8 cellular contexts compared by ENCODE assay signal in the genomic region with DNA sequence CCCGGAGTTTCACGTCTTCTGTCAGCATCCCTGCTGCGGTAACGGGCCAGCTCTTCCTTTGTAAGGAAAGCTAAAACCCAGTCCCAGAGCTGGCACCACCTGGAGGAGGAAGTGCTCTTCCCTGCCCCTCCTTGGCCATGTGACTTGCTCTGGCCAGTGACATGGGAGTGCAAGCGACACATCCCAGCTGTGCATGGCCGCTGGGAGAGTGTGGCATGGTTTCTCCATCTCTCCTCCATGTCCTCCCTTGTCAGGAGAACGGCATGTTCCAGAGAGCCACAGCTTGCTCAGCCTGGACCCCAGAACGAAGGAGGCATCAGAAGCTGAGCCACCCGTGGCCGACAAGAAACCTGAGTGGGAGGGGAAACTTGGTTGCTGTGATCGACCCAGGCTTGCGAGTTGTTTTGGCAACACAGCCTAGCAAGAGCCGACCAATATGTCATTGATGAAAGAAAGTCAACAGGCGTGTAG. TPM values are rescaled to one million over a fixed set of nuclear protein-coding genes. Genes with fewer than 3 reads are reported as not detected.
DNase-seq lines count a peak whose midpoint lies in the region; ATAC-seq, FAIRE-seq and TF ChIP-seq lines count a peak whose summit lies in the region.

No MANE protein-coding gene starts in this region.

- H3K79me2 ChIP-seq in HCT116 (ENCODE audit: insufficient read depth, low read length) (no peaks in the 10 kb centered on the region; the same call in 1 of the 2 replicates), HepG2 (ENCODE audit: insufficient read depth, low read length) (no peaks in the 10 kb centered on the region)

- peaks cover 43% of the 10 kb centered on the region for H3K4me1 Mint-ChIP-seq in activated CD4-positive, alpha-beta T cell treated with anti-CD3 and anti-CD28 coated beads, Interleukin-2, amount 10 ng/mL, durations not matched to agents 7 days and 5 days

- no peaks in the 10 kb centered on the region for H3K9me3 ChIP-seq in A549
- no peaks in the 10 kb centered on the region for H3K9me3 ChIP-seq in HCT116 (ENCODE audit: control insufficient read depth in 1 of 2, insufficient read depth in 1 of 2, low read depth in 1 of 2, low read length in 2 of 2)
- H3K9me3 ChIP-seq in HepG2 (ENCODE audit: low read length), result no peaks in the 10 kb centered on the region

- H3K9me2 ChIP-seq in HCT116 (ENCODE audit: insufficient read depth), result no peaks in the 10 kb centered on the region

- no peaks in the 10 kb centered on the region for H3K9me3 Mint-ChIP-seq in activated CD4-positive, alpha-beta T cell treated with anti-CD3 and anti-CD28 coated beads, Interleukin-2, amount 10 ng/mL, durations not matched to agents 7 days and 5 days

- TF ChIP-seq EP300 in A549 (IDR thresholded peaks at IDR 0.05) (no peak), HepG2 (IDR thresholded peaks at IDR 0.05; ENCODE audit: low read depth in 2 of 2, low read length in 2 of 2) (no peak), HepG2 (CRISPR knock-in tag; IDR thresholded peaks at IDR 0.05; ENCODE audit: borderline replicate concordance) (no peak)

- H3K4me3 ChIP-seq in A549 (no peak overlapping the region), HCT116 (replicated peaks in 1 of 2; ENCODE audit: low read depth in 1 of 2, low read length in 2 of 2) (no peak overlapping the region), HepG2 (replicated peaks in 1 of 3; ENCODE audit: insufficient read depth in 1 of 3, low read depth in 2 of 3, low read length in 3 of 3) (peak overlapping the region in 2 of 3 experiments; percentile 23 to 33; a peak in 4 of 6 replicates)

- POLR2A ChIA-PET in A549 (lab: Yijun Ruan, JAX), result no interaction called here
- POLR2A ChIA-PET in HCT116 (lab: Charles Lee), result no interaction called here
- POLR2A ChIA-PET in activated CD4-positive, alpha-beta T cell treated with anti-CD3 and anti-CD28 coated beads, Interleukin-2, amount 10 ng/mL, durations not matched to agents 7 days and 5 days (lab: Charles Lee), result no interaction called here
- POLR2A ChIA-PET in HepG2 (lab: Yijun Ruan, JAX), result interaction anchor here (0.9 to 2.7 kb wide), 5 partner anchors 37 to 58 kb away, joined by 3 to 21 read pairs (median 5); a partner anchor contains a TSS

- no peaks in the 10 kb centered on the region for H3K27me3 Mint-ChIP-seq in activated CD4-positive, alpha-beta T cell treated with anti-CD3 and anti-CD28 coated beads, Interleukin-2, amount 10 ng/mL, durations not matched to agents 7 days and 5 days

- DNase-seq in A549 (ENCODE audit: low read depth in 1 of 2, low spot score in 1 of 2), result peak in 1 of 2 experiments; percentile 20
- DNase-seq in HCT116 (ENCODE audit: low read depth, low spot score), result no peak
- peak; percentile 28 for DNase-seq in activated CD4-positive, alpha-beta T cell treated with anti-CD3 and anti-CD28 coated beads, Interleukin-2, amount 10 ng/mL, durations not matched to agents 7 days and 5 days
- DNase-seq in HepG2 (ENCODE audit: low spot score), result no peak
- DNase-seq in GM10266 (ENCODE audit: extremely low spot score), result no peak
- no peak for DNase-seq in cerebellar nuclear complex (lab: John Stamatoyannopoulos, UW)
- DNase-seq in OCI-M2 (lab: John Stamatoyannopoulos, UW; ENCODE audit: unreplicated experiment), result no peak

- no peaks in the 10 kb centered on the region for H4K20me1 ChIP-seq in HCT116 (ENCODE audit: insufficient read depth)
- H4K20me1 ChIP-seq in HepG2 (ENCODE audit: insufficient read depth, low read length), result no peaks in the 10 kb centered on the region

- peaks cover 4% of the 10 kb centered on the region for H3K36me3 Mint-ChIP-seq in activated CD4-positive, alpha-beta T cell treated with anti-CD3 and anti-CD28 coated beads, Interleukin-2, amount 10 ng/mL, durations not matched to agents 7 days and 5 days (ENCODE audit: low read depth)

- TF ChIP-seq CTCF in A549 (IDR thresholded peaks at IDR 0.05), result no peak
- no peak for TF ChIP-seq CTCF in HCT116 (IDR thresholded peaks at IDR 0.05 in 2 of 3, conservative IDR thresholded peaks at IDR 0.05 in 1 of 3; ENCODE audit: borderline replicate concordance in 1 of 3, insufficient read depth in 1 of 3, low read depth in 2 of 3, low read length in 2 of 3)
- TF ChIP-seq CTCF in HepG2 (CRISPR knock-in tag; IDR thresholded peaks at IDR 0.05), result no peak
- TF ChIP-seq CTCF in GM10266 (IDR thresholded peaks at IDR 0.05; ENCODE audit: control insufficient read depth, insufficient read depth, low read depth, missing control alignments), result no peak

- ATAC-seq in A549 (no peak), HCT116 (no peak), HepG2 (no peak), GM21529 (IDR thresholded peaks at IDR 0.05; ENCODE audit: unreplicated experiment) (no peak)

- peak overlapping the region; percentile 97 for H3K27ac Mint-ChIP-seq in activated CD4-positive, alpha-beta T cell treated with anti-CD3 and anti-CD28 coated beads, Interleukin-2, amount 10 ng/mL, durations not matched to agents 7 days and 5 days

- BruUV-seq in HCT116 (replicated peaks; lab: Mats Ljungman, UMichigan) (no TSS peak), HepG2 (replicated peaks; lab: Mats Ljungman, UMichigan) (no TSS peak)

- TF ChIP-seq POLR2A in A549 (IDR thresholded peaks at IDR 0.05; ENCODE audit: low read length) (no peak), HCT116 (IDR thresholded peaks at IDR 0.05; ENCODE audit: borderline replicate concordance, extremely low read depth, insufficient read depth, insufficient read length) (no peak), HepG2 (IDR thresholded peaks at IDR 0.05; ENCODE audit: insufficient read depth in 1 of 2, low read depth in 2 of 2, low read length in 2 of 2) (no peak)

- no peak overlapping the region for H2AFZ ChIP-seq in HCT116 (ENCODE audit: low read depth, low read length, poor library complexity, severe bottlenecking)
- H2AFZ ChIP-seq in HepG2 (ENCODE audit: low read length), result no peak overlapping the region

- in situ Hi-C loops in HepG2 (cut with HindIII; ENCODE audit: extremely low pct_ligation_motif_present, low pct_unique_long_range_greater_than_20kb), result no loop called here

- 79% methylated on average over 7 of the region's 14 CpGs for WGBS in A549 (ENCODE audit: missing lambda C conversion rate)
- WGBS in HepG2 (ENCODE audit: low lambda C conversion rate), result 31% methylated on average over 11 of the region's 14 CpGs

- H3K4me2 ChIP-seq in A549 (peak overlapping the region; percentile 1; the same call in 1 of the 3 replicates), HCT116 (ENCODE audit: low read length) (peak overlapping the region; percentile 42), HepG2 (ENCODE audit: low read depth, low read length) (peak overlapping the region; percentile 41)

- intact Hi-C loops in HCT116 (cut with micrococcal nuclease) (loop anchor here (10.0 kb wide), 1 partner anchor 1021 kb away; no protein-coding TSS in a partner anchor), HepG2 (cut with micrococcal nuclease; ENCODE audit: unreplicated experiment) (loop anchor here (10.0 kb wide), 1 partner anchor 51 kb away; a partner anchor contains a TSS)

- H3K27ac ChIP-seq in A549 (no peak overlapping the region), HCT116 (ENCODE audit: low read depth, low read length) (no peak overlapping the region), HepG2 (ENCODE audit: extremely low read length, insufficient read depth, low read length) (no peak overlapping the region)

- H3K4me3 Mint-ChIP-seq in activated CD4-positive, alpha-beta T cell treated with anti-CD3 and anti-CD28 coated beads, Interleukin-2, amount 10 ng/mL, durations not matched to agents 7 days and 5 days, result peak overlapping the region; percentile 91

- TF ChIP-seq RAD21 in A549 (conservative IDR thresholded peaks at IDR 0.05 in 1 of 2, IDR thresholded peaks at IDR 0.05 in 1 of 2) (no peak), HCT116 (IDR thresholded peaks at IDR 0.05; ENCODE audit: low read depth) (no peak), HepG2 (CRISPR knock-in tag; IDR thresholded peaks at IDR 0.05) (no peak)

- no peaks in the 10 kb centered on the region for H3K27me3 ChIP-seq in HCT116 (ENCODE audit: insufficient read depth, low read length)
- no peaks in the 10 kb centered on the region for H3K27me3 ChIP-seq in HepG2 (ENCODE audit: control insufficient read depth in 1 of 2, insufficient read depth in 2 of 2, low read length in 2 of 2)

- no peaks in the 10 kb centered on the region for H3K36me3 ChIP-seq in HCT116 (ENCODE audit: control insufficient read depth in 1 of 2, insufficient read depth in 2 of 2, low read length in 2 of 2)
- no peaks in the 10 kb centered on the region for H3K36me3 ChIP-seq in HepG2 (replicated peaks in 1 of 2; ENCODE audit: control insufficient read depth in 1 of 2, insufficient read depth in 2 of 2, low read length in 2 of 2)

- H3K4me1 ChIP-seq in A549 (peaks cover 12% of the 10 kb centered on the region), HCT116 (ENCODE audit: control insufficient read depth in 1 of 2, insufficient read depth in 2 of 2, low read length in 2 of 2) (peaks cover 4 to 31% of the 10 kb centered on the region in 2 experiments; a peak in 3 of 4 replicates), HepG2 (ENCODE audit: insufficient read depth, low read length) (peaks cover 68% of the 10 kb centered on the region)

- CTCF ChIA-PET in A549 (lab: Yijun Ruan, JAX), result interaction anchor here (0.8 to 2.3 kb wide), 4 partner anchors 10 to 35 kb away, joined by 3 to 6 read pairs (median 6); no protein-coding TSS in a partner anchor
- CTCF ChIA-PET in HCT116 (lab: Charles Lee), result no interaction called here
- CTCF ChIA-PET in activated CD4-positive, alpha-beta T cell treated with anti-CD3 and anti-CD28 coated beads, Interleukin-2, amount 10 ng/mL, durations not matched to agents 7 days and 5 days (lab: Charles Lee), result interaction anchor here (1.0 to 5.3 kb wide), 3 partner anchors 9 to 37 kb away, joined by 3 to 36 read pairs (median 12); no protein-coding TSS in a partner anchor
- CTCF ChIA-PET in HepG2 (lab: Yijun Ruan, JAX; ENCODE audit: low intra/inter-chr PET ratio, low total read pairs), result no interaction called here

- FAIRE-seq in A549 (lab: Jason Lieb, UNC) (no peak), HepG2 (lab: Jason Lieb, UNC) (no peak)

- RAD21 ChIA-PET in HCT116 (lab: Charles Lee; ENCODE audit: low non-redundant PET in 1 of 2, low total read pairs in 2 of 2, uncharacterized antibody in 2 of 2, unreplicated experiment in 2 of 2), result no interaction called here

- H3K9ac ChIP-seq in HCT116 (ENCODE audit: low read length) (no peak overlapping the region), HepG2 (ENCODE audit: insufficient read depth, low read depth, low read length) (no peak overlapping the region)

RNA-seq across cellular contexts. Expression of a gene that starts 2.7 kb away (rescaled TPM):
- polyA plus RNA-seq in A549 (2011; rRNA removed) (4.4 and 6.6 TPM in 2 replicates), A549 (2017; fragmentation: RNase III; extraction: RNeasy Plus Mini Kit Qiagen cat#74134 plus additional on column Dnase treatment) (14.7 to 17.4 TPM (median 16.4 TPM) in 3 replicates), HepG2 (2011; rRNA removed) (22.1 and 29.5 TPM in 2 replicates)
- 14.3 and 19.8 TPM in 2 replicates for polyA plus RNA-seq in A549 (2012; cell fraction: cytosol; rRNA removed)
- polyA plus RNA-seq in A549 (2012; cell fraction: nucleus; rRNA removed), result 29.8 and 31.3 TPM in 2 replicates
- polyA minus RNA-seq in A549 (2011; rRNA and poly(A)+ RNA removed), result 4.5 and 5.9 TPM in 2 replicates
- total RNA-seq in HCT116 (2021; ENCODE audit: unreplicated experiment) (32.2 TPM), HepG2 (2016; rRNA removed; fragmentation: Illumina TruSeq; extraction: Trizol) (14.1 and 16.8 TPM in 2 replicates)
- 17.5 and 17.8 TPM in 2 replicates for polyA plus RNA-seq in HCT116 (2012)
- total RNA-seq in activated CD4-positive, alpha-beta T cell treated with anti-CD3 and anti-CD28 coated beads, Interleukin-2, amount 10 ng/mL, durations not matched to agents 7 days and 5 days, result 10 to 100 TPM; 25.2 to 33.3 TPM
- 3.3 and 4.6 TPM in 2 replicates for total RNA-seq in HepG2 (2016; cell fraction: cytosol; rRNA removed; fragmentation: Illumina TruSeq; extraction: Trizol; ENCODE audit: low read depth)
- total RNA-seq in HepG2 (2016; cell fraction: insoluble cytoplasmic fraction; rRNA removed; fragmentation: Illumina TruSeq; extraction: Trizol), result 14.4 and 15.6 TPM in 2 replicates
- total RNA-seq in HepG2 (2016; cell fraction: membrane; rRNA removed; fragmentation: Illumina TruSeq; extraction: Trizol), result 9.8 and 9.9 TPM in 2 replicates
- total RNA-seq in HepG2 (2016; cell fraction: nucleus; rRNA removed; fragmentation: Illumina TruSeq; extraction: Trizol), result 8.9 and 10.7 TPM in 2 replicates
- 24.7 and 29.1 TPM in 2 replicates for polyA plus RNA-seq in HepG2 (2011; cell fraction: cytosol; rRNA removed)
- polyA plus RNA-seq in HepG2 (2011; cell fraction: nucleus; rRNA removed), result 72.9 and 75.2 TPM in 2 replicates
- polyA plus RNA-seq in HepG2 (2012), result 22.4 and 26.9 TPM in 2 replicates
- 4.6 and 4.8 TPM in 2 replicates for polyA plus RNA-seq in HepG2 (2016; cell fraction: cytosol; fragmentation: Illumina TruSeq; extraction: Trizol; ENCODE audit: low read depth)
- 20.7 and 24.0 TPM in 2 replicates for polyA plus RNA-seq in HepG2 (2016; cell fraction: insoluble cytoplasmic fraction; fragmentation: Illumina TruSeq; extraction: Trizol; ENCODE audit: low read depth)
- 11.7 and 12.0 TPM in 2 replicates for polyA plus RNA-seq in HepG2 (2016; cell fraction: membrane; fragmentation: Illumina TruSeq; extraction: Trizol; ENCODE audit: low read depth)
- polyA plus RNA-seq in HepG2 (2016; cell fraction: nucleus; fragmentation: Illumina TruSeq; extraction: Trizol; ENCODE audit: insufficient read depth, low read depth), result 24.3 and 25.8 TPM in 2 replicates
- 3.8 and 32.9 TPM in 2 replicates for polyA minus RNA-seq in HepG2 (2011; rRNA and poly(A)+ RNA removed; ENCODE audit: low replicate concordance)
- 16.2 and 16.4 TPM in 2 replicates for polyA minus RNA-seq in HepG2 (2011; cell fraction: cytosol; rRNA and poly(A)+ RNA removed)
- 5.8 and 7.5 TPM in 2 replicates for polyA minus RNA-seq in HepG2 (2011; cell fraction: nucleus; rRNA and poly(A)+ RNA removed)

RNA-seq across cellular contexts. Expression of a gene that starts 27.7 kb away (rescaled TPM):
- polyA plus RNA-seq in A549 (2011; rRNA removed) (0.16 and 0.29 TPM in 2 replicates), A549 (2017; fragmentation: RNase III; extraction: RNeasy Plus Mini Kit Qiagen cat#74134 plus additional on column Dnase treatment) (0.22 to 0.31 TPM (median 0.25 TPM) in 3 replicates), HepG2 (2011; rRNA removed) (49.9 and 70.7 TPM in 2 replicates)
- 0.16 and 0.25 TPM in 2 replicates for polyA plus RNA-seq in A549 (2012; cell fraction: cytosol; rRNA removed)
- polyA plus RNA-seq in A549 (2012; cell fraction: nucleus; rRNA removed), result 1.2 and 1.6 TPM in 2 replicates
- polyA minus RNA-seq in A549 (2011; rRNA and poly(A)+ RNA removed), result 0.29 and 0.34 TPM in 2 replicates
- total RNA-seq in HCT116 (2021; ENCODE audit: unreplicated experiment) (0.66 TPM), HepG2 (2016; rRNA removed; fragmentation: Illumina TruSeq; extraction: Trizol) (6.2 and 11.9 TPM in 2 replicates)
- polyA plus RNA-seq in HCT116 (2012), result 0.20 TPM in 1 of 2 replicates, not detected in the other
- 100 to 1,000 TPM; 182 to 192 TPM for total RNA-seq in activated CD4-positive, alpha-beta T cell treated with anti-CD3 and anti-CD28 coated beads, Interleukin-2, amount 10 ng/mL, durations not matched to agents 7 days and 5 days
- 7.1 and 8.0 TPM in 2 replicates for total RNA-seq in HepG2 (2016; cell fraction: cytosol; rRNA removed; fragmentation: Illumina TruSeq; extraction: Trizol; ENCODE audit: low read depth)
- 5.5 and 13.2 TPM in 2 replicates for total RNA-seq in HepG2 (2016; cell fraction: insoluble cytoplasmic fraction; rRNA removed; fragmentation: Illumina TruSeq; extraction: Trizol)
- total RNA-seq in HepG2 (2016; cell fraction: membrane; rRNA removed; fragmentation: Illumina TruSeq; extraction: Trizol), result 10.5 and 12.4 TPM in 2 replicates
- total RNA-seq in HepG2 (2016; cell fraction: nucleus; rRNA removed; fragmentation: Illumina TruSeq; extraction: Trizol), result 11.2 and 11.3 TPM in 2 replicates
- 24.2 and 35.1 TPM in 2 replicates for polyA plus RNA-seq in HepG2 (2011; cell fraction: cytosol; rRNA removed)
- 534 and 601 TPM in 2 replicates for polyA plus RNA-seq in HepG2 (2011; cell fraction: nucleus; rRNA removed)
- 20.3 and 22.1 TPM in 2 replicates for polyA plus RNA-seq in HepG2 (2012)
- 6.2 and 6.4 TPM in 2 replicates for polyA plus RNA-seq in HepG2 (2016; cell fraction: cytosol; fragmentation: Illumina TruSeq; extraction: Trizol; ENCODE audit: low read depth)
- 5.6 and 7.2 TPM in 2 replicates for polyA plus RNA-seq in HepG2 (2016; cell fraction: insoluble cytoplasmic fraction; fragmentation: Illumina TruSeq; extraction: Trizol; ENCODE audit: low read depth)
- 9.0 and 10.4 TPM in 2 replicates for polyA plus RNA-seq in HepG2 (2016; cell fraction: membrane; fragmentation: Illumina TruSeq; extraction: Trizol; ENCODE audit: low read depth)
- 35.7 and 39.2 TPM in 2 replicates for polyA plus RNA-seq in HepG2 (2016; cell fraction: nucleus; fragmentation: Illumina TruSeq; extraction: Trizol; ENCODE audit: insufficient read depth, low read depth)
- polyA minus RNA-seq in HepG2 (2011; rRNA and poly(A)+ RNA removed; ENCODE audit: low replicate concordance), result 0.61 and 40.6 TPM in 2 replicates
- 12.6 and 13.8 TPM in 2 replicates for polyA minus RNA-seq in HepG2 (2011; cell fraction: cytosol; rRNA and poly(A)+ RNA removed)
- 32.2 and 34.3 TPM in 2 replicates for polyA minus RNA-seq in HepG2 (2011; cell fraction: nucleus; rRNA and poly(A)+ RNA removed)

RNA-seq across cellular contexts. Expression of a gene that starts 48.9 kb away (rescaled TPM):
- polyA plus RNA-seq in A549 (2011; rRNA removed) (not detected in 2 replicates), A549 (2017; fragmentation: RNase III; extraction: RNeasy Plus Mini Kit Qiagen cat#74134 plus additional on column Dnase treatment) (not detected in 3 replicates), HepG2 (2011; rRNA removed) (0.48 and 1.6 TPM in 2 replicates)
- polyA plus RNA-seq in A549 (2012; cell fraction: cytosol; rRNA removed), result 0.09 TPM in 1 of 2 replicates, not detected in the other
- polyA plus RNA-seq in A549 (2012; cell fraction: nucleus; rRNA removed), result 0.17 TPM in 1 of 2 replicates, not detected in the other
- polyA minus RNA-seq in A549 (2011; rRNA and poly(A)+ RNA removed), result not detected in 2 replicates
- total RNA-seq in HCT116 (2021; ENCODE audit: unreplicated experiment) (2.7 TPM), HepG2 (2016; rRNA removed; fragmentation: Illumina TruSeq; extraction: Trizol) (not detected in 2 replicates)
- polyA plus RNA-seq in HCT116 (2012), result 3.0 and 8.1 TPM in 2 replicates
- total RNA-seq in activated CD4-positive, alpha-beta T cell treated with anti-CD3 and anti-CD28 coated beads, Interleukin-2, amount 10 ng/mL, durations not matched to agents 7 days and 5 days, result 1 to 10 TPM; 2.9 to 3.5 TPM
- not detected in 2 replicates for total RNA-seq in HepG2 (2016; cell fraction: cytosol; rRNA removed; fragmentation: Illumina TruSeq; extraction: Trizol; ENCODE audit: low read depth)
- total RNA-seq in HepG2 (2016; cell fraction: insoluble cytoplasmic fraction; rRNA removed; fragmentation: Illumina TruSeq; extraction: Trizol), result not detected in 2 replicates
- total RNA-seq in HepG2 (2016; cell fraction: membrane; rRNA removed; fragmentation: Illumina TruSeq; extraction: Trizol), result not detected in 2 replicates
- total RNA-seq in HepG2 (2016; cell fraction: nucleus; rRNA removed; fragmentation: Illumina TruSeq; extraction: Trizol), result not detected in 2 replicates
- polyA plus RNA-seq in HepG2 (2011; cell fraction: cytosol; rRNA removed), result 0.54 and 0.78 TPM in 2 replicates
- polyA plus RNA-seq in HepG2 (2011; cell fraction: nucleus; rRNA removed), result 3.3 and 4.7 TPM in 2 replicates
- 0.37 and 0.43 TPM in 2 replicates for polyA plus RNA-seq in HepG2 (2012)
- not detected in 2 replicates for polyA plus RNA-seq in HepG2 (2016; cell fraction: cytosol; fragmentation: Illumina TruSeq; extraction: Trizol; ENCODE audit: low read depth)
- polyA plus RNA-seq in HepG2 (2016; cell fraction: insoluble cytoplasmic fraction; fragmentation: Illumina TruSeq; extraction: Trizol; ENCODE audit: low read depth), result not detected in 2 replicates
- not detected in 2 replicates for polyA plus RNA-seq in HepG2 (2016; cell fraction: membrane; fragmentation: Illumina TruSeq; extraction: Trizol; ENCODE audit: low read depth)
- polyA plus RNA-seq in HepG2 (2016; cell fraction: nucleus; fragmentation: Illumina TruSeq; extraction: Trizol; ENCODE audit: insufficient read depth, low read depth), result not detected in 2 replicates
- polyA minus RNA-seq in HepG2 (2011; rRNA and poly(A)+ RNA removed; ENCODE audit: low replicate concordance), result 0.72 TPM in 1 of 2 replicates, not detected in the other
- 1.3 TPM in 1 of 2 replicates, not detected in the other for polyA minus RNA-seq in HepG2 (2011; cell fraction: cytosol; rRNA and poly(A)+ RNA removed)
- 0.39 and 0.62 TPM in 2 replicates for polyA minus RNA-seq in HepG2 (2011; cell fraction: nucleus; rRNA and poly(A)+ RNA removed)

RNA-seq across cellular contexts. Expression of a gene that starts 53.8 kb away (rescaled TPM):
- polyA plus RNA-seq in A549 (2011; rRNA removed) (not detected in 2 replicates), A549 (2017; fragmentation: RNase III; extraction: RNeasy Plus Mini Kit Qiagen cat#74134 plus additional on column Dnase treatment) (not detected in 3 replicates), HepG2 (2011; rRNA removed) (0.05 TPM in 1 of 2 replicates, not detected in the other)
- not detected in 2 replicates for polyA plus RNA-seq in A549 (2012; cell fraction: cytosol; rRNA removed)
- polyA plus RNA-seq in A549 (2012; cell fraction: nucleus; rRNA removed), result 0.04 and 0.07 TPM in 2 replicates
- not detected in 2 replicates for polyA minus RNA-seq in A549 (2011; rRNA and poly(A)+ RNA removed)
- total RNA-seq in HCT116 (2021; ENCODE audit: unreplicated experiment) (not detected), HepG2 (2016; rRNA removed; fragmentation: Illumina TruSeq; extraction: Trizol) (not detected in 2 replicates)
- polyA plus RNA-seq in HCT116 (2012), result not detected in 2 replicates
- total RNA-seq in activated CD4-positive, alpha-beta T cell treated with anti-CD3 and anti-CD28 coated beads, Interleukin-2, amount 10 ng/mL, durations not matched to agents 7 days and 5 days, result not detected
- not detected in 2 replicates for total RNA-seq in HepG2 (2016; cell fraction: cytosol; rRNA removed; fragmentation: Illumina TruSeq; extraction: Trizol; ENCODE audit: low read depth)
- not detected in 2 replicates for total RNA-seq in HepG2 (2016; cell fraction: insoluble cytoplasmic fraction; rRNA removed; fragmentation: Illumina TruSeq; extraction: Trizol)
- not detected in 2 replicates for total RNA-seq in HepG2 (2016; cell fraction: membrane; rRNA removed; fragmentation: Illumina TruSeq; extraction: Trizol)
- total RNA-seq in HepG2 (2016; cell fraction: nucleus; rRNA removed; fragmentation: Illumina TruSeq; extraction: Trizol), result not detected in 2 replicates
- polyA plus RNA-seq in HepG2 (2011; cell fraction: cytosol; rRNA removed), result not detected in 2 replicates
- not detected in 2 replicates for polyA plus RNA-seq in HepG2 (2011; cell fraction: nucleus; rRNA removed)
- polyA plus RNA-seq in HepG2 (2012), result not detected in 2 replicates
- polyA plus RNA-seq in HepG2 (2016; cell fraction: cytosol; fragmentation: Illumina TruSeq; extraction: Trizol; ENCODE audit: low read depth), result not detected in 2 replicates
- polyA plus RNA-seq in HepG2 (2016; cell fraction: insoluble cytoplasmic fraction; fragmentation: Illumina TruSeq; extraction: Trizol; ENCODE audit: low read depth), result not detected in 2 replicates
- polyA plus RNA-seq in HepG2 (2016; cell fraction: membrane; fragmentation: Illumina TruSeq; extraction: Trizol; ENCODE audit: low read depth), result not detected in 2 replicates
- not detected in 2 replicates for polyA plus RNA-seq in HepG2 (2016; cell fraction: nucleus; fragmentation: Illumina TruSeq; extraction: Trizol; ENCODE audit: insufficient read depth, low read depth)
- polyA minus RNA-seq in HepG2 (2011; rRNA and poly(A)+ RNA removed; ENCODE audit: low replicate concordance), result not detected in 2 replicates
- not detected in 2 replicates for polyA minus RNA-seq in HepG2 (2011; cell fraction: cytosol; rRNA and poly(A)+ RNA removed)
- not detected in 2 replicates for polyA minus RNA-seq in HepG2 (2011; cell fraction: nucleus; rRNA and poly(A)+ RNA removed)

RNA-seq across cellular contexts. Expression of a gene that starts 57.5 kb away (rescaled TPM):
- polyA plus RNA-seq in A549 (2011; rRNA removed) (8.1 and 8.3 TPM in 2 replicates), A549 (2017; fragmentation: RNase III; extraction: RNeasy Plus Mini Kit Qiagen cat#74134 plus additional on column Dnase treatment) (13.4 to 16.1 TPM (median 13.8 TPM) in 3 replicates), HepG2 (2011; rRNA removed) (17.2 and 17.4 TPM in 2 replicates)
- polyA plus RNA-seq in A549 (2012; cell fraction: cytosol; rRNA removed), result 14.2 and 14.9 TPM in 2 replicates
- 61.3 and 73.3 TPM in 2 replicates for polyA plus RNA-seq in A549 (2012; cell fraction: nucleus; rRNA removed)
- polyA minus RNA-seq in A549 (2011; rRNA and poly(A)+ RNA removed), result 13.1 and 27.0 TPM in 2 replicates
- total RNA-seq in HCT116 (2021; ENCODE audit: unreplicated experiment) (38.5 TPM), HepG2 (2016; rRNA removed; fragmentation: Illumina TruSeq; extraction: Trizol) (9.2 and 19.3 TPM in 2 replicates)
- polyA plus RNA-seq in HCT116 (2012), result 21.0 and 25.6 TPM in 2 replicates
- 10 to 100 TPM; 66.6 to 76.6 TPM for total RNA-seq in activated CD4-positive, alpha-beta T cell treated with anti-CD3 and anti-CD28 coated beads, Interleukin-2, amount 10 ng/mL, durations not matched to agents 7 days and 5 days
- total RNA-seq in HepG2 (2016; cell fraction: cytosol; rRNA removed; fragmentation: Illumina TruSeq; extraction: Trizol; ENCODE audit: low read depth), result 15.2 and 19.7 TPM in 2 replicates
- total RNA-seq in HepG2 (2016; cell fraction: insoluble cytoplasmic fraction; rRNA removed; fragmentation: Illumina TruSeq; extraction: Trizol), result 9.5 and 17.6 TPM in 2 replicates
- total RNA-seq in HepG2 (2016; cell fraction: membrane; rRNA removed; fragmentation: Illumina TruSeq; extraction: Trizol), result 5.3 and 5.7 TPM in 2 replicates
- 19.2 TPM in 2 replicates for total RNA-seq in HepG2 (2016; cell fraction: nucleus; rRNA removed; fragmentation: Illumina TruSeq; extraction: Trizol)
- 7.9 and 10.5 TPM in 2 replicates for polyA plus RNA-seq in HepG2 (2011; cell fraction: cytosol; rRNA removed)
- 84.3 and 91.7 TPM in 2 replicates for polyA plus RNA-seq in HepG2 (2011; cell fraction: nucleus; rRNA removed)
- 11.1 and 12.3 TPM in 2 replicates for polyA plus RNA-seq in HepG2 (2012)
- 0.83 and 1.3 TPM in 2 replicates for polyA plus RNA-seq in HepG2 (2016; cell fraction: cytosol; fragmentation: Illumina TruSeq; extraction: Trizol; ENCODE audit: low read depth)
- polyA plus RNA-seq in HepG2 (2016; cell fraction: insoluble cytoplasmic fraction; fragmentation: Illumina TruSeq; extraction: Trizol; ENCODE audit: low read depth), result 6.9 and 9.3 TPM in 2 replicates
- 1.5 and 2.2 TPM in 2 replicates for polyA plus RNA-seq in HepG2 (2016; cell fraction: membrane; fragmentation: Illumina TruSeq; extraction: Trizol; ENCODE audit: low read depth)
- polyA plus RNA-seq in HepG2 (2016; cell fraction: nucleus; fragmentation: Illumina TruSeq; extraction: Trizol; ENCODE audit: insufficient read depth, low read depth), result 33.9 and 43.9 TPM in 2 replicates
- 27.8 and 43.6 TPM in 2 replicates for polyA minus RNA-seq in HepG2 (2011; rRNA and poly(A)+ RNA removed; ENCODE audit: low replicate concordance)
- polyA minus RNA-seq in HepG2 (2011; cell fraction: cytosol; rRNA and poly(A)+ RNA removed), result 14.8 and 18.2 TPM in 2 replicates
- polyA minus RNA-seq in HepG2 (2011; cell fraction: nucleus; rRNA and poly(A)+ RNA removed), result 56.7 and 65.1 TPM in 2 replicates

Comparison
In these comparisons a context has a peak if more than half of its experiments do, and no peak if none do; other contexts are left out.
1. H3K4me3 ChIP-seq: peak in HepG2 (2 of 3); none in A549 (single experiment) and HCT116 (0 of 2).
2. RNA of a gene that starts 27.7 kb away (total RNA-seq): 182 to 192 TPM in activated CD4-positive, alpha-beta T cell treated with anti-CD3 and anti-CD28 coated beads, Interleukin-2, amount 10 ng/mL, durations not matched to agents 7 days and 5 days; 5.5 to 13.2 TPM in HepG2 and 0.66 TPM in HCT116 (single experiment); every median in the first group is over 10 times any median in the second.
3. CTCF ChIA-PET loops: an anchor here in A549 (0.8 to 2.3 kb wide) and activated CD4-positive, alpha-beta T cell treated with anti-CD3 and anti-CD28 coated beads, Interleukin-2, amount 10 ng/mL, durations not matched to agents 7 days and 5 days (1.0 to 5.3 kb wide); none called in HCT116 and HepG2.
4. Peak in every context shown above with its lines, with median percentiles within 50 percentile points of each other: H3K4me2 ChIP-seq.